In genomic region chr17:62700964-62701705, GRCh38 we compare ENCODE assay signal across 13 cellular contexts.
"Had no signal": no experiment of that assay in that cellular context is flagged by ENCODE, and none has a peak within 500 bp of the region (broad histone marks: within the 10 kb centered on the region; RNA-seq: fewer than 3 reads in every experiment).

No MANE protein-coding gene starts in this region.

- H3K36me3 Mint-ChIP-seq: activated naive CD4-positive, alpha-beta T cell treated with anti-CD3 and anti-CD28 coated beads, Interleukin-2, amount 50 U/mL, for 24 hours; stimulated activated memory B cell treated with anti-CD40 and anti-IgM and Interleukin-4, amounts not matched to agents 10 μg/mL and 1 μg/mL and 100 μg/mL, for 72 hours had no signal

- FAIRE-seq: pancreas had no signal

- H3K9me3 ChIP-seq: body of pancreas, pancreas, tibial nerve had no signal

- H3K4me3 ChIP-seq: body of pancreas, pancreas, smooth muscle cell, tibial nerve had no signal

- H3K27ac Mint-ChIP-seq: activated naive CD4-positive, alpha-beta T cell treated with anti-CD3 and anti-CD28 coated beads, Interleukin-2, amount 50 U/mL, for 24 hours; activated T-helper 2 cell treated with anti-CD3 and anti-CD28 coated beads, Interferon-gamma antibody, Interleukin-2, Interleukin-4, amounts not matched to agents 10 μg/mL and 5 μg/mL and 100 μg/mL, durations not matched to agents 14 hours and 24 hours and 36 hours; effector memory CD8-positive, alpha-beta T cell; nephron progenitor cell; stimulated activated memory B cell treated with anti-CD40 and anti-IgM and Interleukin-4, amounts not matched to agents 10 μg/mL and 1 μg/mL and 100 μg/mL, for 72 hours had no signal

- H3K27me3 ChIP-seq: body of pancreas, pancreas, tibial nerve had no signal

- H3K4me1 Mint-ChIP-seq: central memory CD8-positive, alpha-beta T cell had no signal

- ATAC-seq: activated CD4-positive, CD25-positive, alpha-beta regulatory T cell treated with anti-CD3 and anti-CD28 coated beads, Interleukin-2, amount 50 U/mL, for 24 hours; body of pancreas; effector memory CD8-positive, alpha-beta T cell; left colon; pancreas; stimulated activated memory B cell treated with anti-CD40 and anti-IgM and Interleukin-4, amounts not matched to agents 10 μg/mL and 1 μg/mL and 100 μg/mL, for 72 hours had no signal

- DNase-seq: amniotic stem cell; body of pancreas; effector memory CD8-positive, alpha-beta T cell; left colon; nephron progenitor cell had no signal

- H3K27ac ChIP-seq: body of pancreas, pancreas, tibial nerve had no signal

- H3K4me3 Mint-ChIP-seq: activated naive CD4-positive, alpha-beta T cell treated with anti-CD3 and anti-CD28 coated beads, Interleukin-2, amount 50 U/mL, for 24 hours; central memory CD8-positive, alpha-beta T cell; nephron progenitor cell; stimulated activated memory B cell treated with anti-CD40 and anti-IgM and Interleukin-4, amounts not matched to agents 10 μg/mL and 1 μg/mL and 100 μg/mL, for 72 hours had no signal

- H3K36me3 ChIP-seq: pancreas, tibial nerve had no signal

- H3K9me3 Mint-ChIP-seq: activated naive CD4-positive, alpha-beta T cell treated with anti-CD3 and anti-CD28 coated beads, Interleukin-2, amount 50 U/mL, for 24 hours; activated T-helper 2 cell treated with anti-CD3 and anti-CD28 coated beads, Interferon-gamma antibody, Interleukin-2, Interleukin-4, amounts not matched to agents 10 μg/mL and 5 μg/mL and 100 μg/mL, durations not matched to agents 14 hours and 24 hours and 36 hours; central memory CD8-positive, alpha-beta T cell; effector memory CD8-positive, alpha-beta T cell; stimulated activated memory B cell treated with anti-CD40 and anti-IgM and Interleukin-4, amounts not matched to agents 10 μg/mL and 1 μg/mL and 100 μg/mL, for 72 hours had no signal
